In the genomic region with DNA sequence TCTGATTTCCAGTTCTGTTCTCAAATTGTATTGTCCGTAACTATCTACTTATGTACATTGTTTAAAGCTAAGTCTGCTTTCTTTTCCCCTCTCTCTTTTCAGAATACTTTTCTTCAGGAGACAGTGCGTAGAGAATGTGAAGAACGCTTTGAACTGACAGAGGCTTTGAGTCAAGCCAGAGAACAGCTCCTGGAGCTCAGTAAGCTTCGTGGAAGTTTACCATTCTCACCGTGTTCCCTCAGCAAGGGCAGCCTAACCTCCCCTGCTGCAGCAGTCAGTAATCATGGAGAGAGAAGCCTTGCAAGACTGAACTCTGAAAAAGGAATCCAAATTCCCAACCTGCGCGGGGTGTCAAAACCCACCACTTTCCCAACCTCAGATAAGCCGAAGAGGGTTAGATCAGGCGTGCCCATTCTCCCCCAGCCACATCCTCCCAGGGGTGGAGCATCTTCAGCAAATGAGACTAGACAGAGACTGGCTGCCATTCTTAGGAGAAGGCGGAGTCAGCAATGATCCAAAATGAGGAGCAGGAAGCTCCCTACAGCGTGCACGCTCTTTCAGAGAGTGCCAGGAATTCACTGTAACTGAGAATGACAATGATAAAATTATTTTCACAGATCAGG, we compare ENCODE assay signal across 15 cellular contexts.
DNase-seq lines count a peak whose midpoint lies in the region; ATAC-seq and TF ChIP-seq lines count a peak whose summit lies in the region.
"Had no signal": no experiment of that assay in that cellular context is flagged by ENCODE, and none has a peak within 500 bp of the region (broad histone marks: within the 10 kb centered on the region; RNA-seq: fewer than 3 reads in every experiment).

No MANE protein-coding gene starts in this region.

- TF ChIP-seq CTCF in IMR-90 (conservative IDR thresholded peaks at IDR 0.05; ENCODE audit: low read depth, low read length) = no peak
- TF ChIP-seq CTCF in endodermal cell (conservative IDR thresholded peaks at IDR 0.05) = no peak

- peak overlapping the region; percentile 40 for H3K4me3 Mint-ChIP-seq in endodermal cell
- H3K4me3 Mint-ChIP-seq: activated CD4-positive, alpha-beta T cell treated with anti-CD3 and anti-CD28 coated beads, Interleukin-2, amount 10 ng/mL, durations not matched to agents 24 days and 14 days; naive thymus-derived CD4-positive, alpha-beta T cell had no signal

- H2BK5ac ChIP-seq in IMR-90 (ENCODE audit: low read depth, low read length, poor library complexity, severe bottlenecking) = no peak overlapping the region

- no peak overlapping the region for H3K18ac ChIP-seq in IMR-90 (ENCODE audit: low read depth, low read length)

- no peaks in the 10 kb centered on the region for H3K9me1 ChIP-seq in IMR-90 (ENCODE audit: insufficient read depth, low read length)

- H3K9ac ChIP-seq in IMR-90 (ENCODE audit: low read depth, low read length) = no peak overlapping the region
- H3K9ac ChIP-seq in endodermal cell (ENCODE audit: extremely low read depth, low read length, poor library complexity, severe bottlenecking) = no peak overlapping the region
- H3K9ac ChIP-seq: SK-N-SH had no signal

- H3K27me3 ChIP-seq in IMR-90 (ENCODE audit: control insufficient read depth, insufficient read depth, low read length) (peaks cover 13% of the 10 kb centered on the region), endodermal cell (ENCODE audit: control insufficient read depth, insufficient read depth, low read length, poor library complexity, severe bottlenecking) (no peaks in the 10 kb centered on the region)

- peak overlapping the region; percentile 31 for H2AK9ac ChIP-seq in IMR-90 (replicated peaks; ENCODE audit: low read depth, low read length, poor library complexity)

- no peak for TF ChIP-seq POLR2A in IMR-90 (IDR thresholded peaks at IDR 0.05; ENCODE audit: low read depth, low read length)

- H3K14ac ChIP-seq in IMR-90 (replicated peaks; ENCODE audit: low read depth, low read length) = no peak overlapping the region

- H3K23ac ChIP-seq in IMR-90 (ENCODE audit: low read depth, low read length) = no peak overlapping the region

- no peak for ATAC-seq in IMR-90 (ENCODE audit: low read depth)
- ATAC-seq in sciatic nerve = peak; percentile 45
- no peak for ATAC-seq in HG03439 (IDR thresholded peaks at IDR 0.05; ENCODE audit: unreplicated experiment)
- ATAC-seq: naive thymus-derived CD4-positive, alpha-beta T cell had no signal

- no peaks in the 10 kb centered on the region for H3K36me3 Mint-ChIP-seq in endodermal cell (ENCODE audit: low read depth)
- H3K36me3 Mint-ChIP-seq: naive thymus-derived CD4-positive, alpha-beta T cell had no signal

- POLR2A ChIA-PET in IMR-90 (lab: Charles Lee; ENCODE audit: unreplicated experiment) = no interaction called here

- DNase-seq in IMR-90 (no peak), endodermal cell (peak; percentile 79), iPS-NIHi11 (ENCODE audit: low spot score) (peak; percentile 39), sciatic nerve (ENCODE audit: low spot score) (no peak), inferior parietal cortex (ENCODE audit: extremely low spot score) (no peak), EL (no peak)
- DNase-seq: activated CD4-positive, alpha-beta T cell treated with anti-CD3 and anti-CD28 coated beads, Interleukin-2, amount 10 ng/mL, durations not matched to agents 24 days and 14 days; activated naive CD4-positive, alpha-beta T cell; AML-193; Calu3; naive thymus-derived CD4-positive, alpha-beta T cell; NCI-H187 treated with DMSO at 0.1 percent for 48 hours; NCI-H524; SK-N-SH had no signal

- dilution Hi-C loops in IMR-90 (cut with HindIII; ENCODE audit: low sequenced_read_pairs, unreplicated experiment) = no loop called here

- intact Hi-C loops in IMR-90 (cut with micrococcal nuclease) (no loop called here), sciatic nerve (cut with DNase I) (no loop called here)

- H3K27ac ChIP-seq in IMR-90 (ENCODE audit: insufficient read depth, low read length) (no peak overlapping the region), endodermal cell (ENCODE audit: low read depth, low read length) (no peak overlapping the region)

- H3K4ac ChIP-seq in IMR-90 (ENCODE audit: low read depth, low read length) = no peak overlapping the region

- H2AFZ ChIP-seq in IMR-90 (replicated peaks; ENCODE audit: low read length, poor library complexity) = peak overlapping the region; percentile 83

- no peak overlapping the region for H2BK120ac ChIP-seq in IMR-90 (ENCODE audit: low read depth, low read length)

- H3K4me1 Mint-ChIP-seq in endodermal cell = peaks cover 9% of the 10 kb centered on the region
- H3K4me1 Mint-ChIP-seq: activated CD4-positive, alpha-beta T cell treated with anti-CD3 and anti-CD28 coated beads, Interleukin-2, amount 10 ng/mL, durations not matched to agents 24 days and 14 days; naive thymus-derived CD4-positive, alpha-beta T cell had no signal

- no peaks in the 10 kb centered on the region for H3K9me3 Mint-ChIP-seq in endodermal cell
- H3K9me3 Mint-ChIP-seq: naive thymus-derived CD4-positive, alpha-beta T cell had no signal

- no peak overlapping the region for H4K91ac ChIP-seq in IMR-90 (ENCODE audit: insufficient read depth, low read depth, low read length)

- H3K9me3 ChIP-seq in IMR-90 (ENCODE audit: control insufficient read depth, insufficient read depth, low read length) (no peaks in the 10 kb centered on the region), endodermal cell (ENCODE audit: control insufficient read depth, low read length) (no peaks in the 10 kb centered on the region)
- H3K9me3 ChIP-seq: SK-N-SH had no signal

- H4K5ac ChIP-seq in IMR-90 (ENCODE audit: low read depth, low read length) = no peak overlapping the region

- H3K36me3 ChIP-seq in IMR-90 (ENCODE audit: control insufficient read depth, insufficient read depth, low read length) = no peaks in the 10 kb centered on the region
- no peaks in the 10 kb centered on the region for H3K36me3 ChIP-seq in endodermal cell (ENCODE audit: control insufficient read depth, insufficient read depth, low read length)

- H3K79me1 ChIP-seq in IMR-90 (ENCODE audit: low read depth in 1 of 2, low read length in 2 of 2) = no peaks in the 10 kb centered on the region

- H3K27me3 Mint-ChIP-seq in endodermal cell (ENCODE audit: insufficient read depth) = peaks cover 4% of the 10 kb centered on the region

- WGBS in IMR-90 (ENCODE audit: extremely low coverage in 2 of 2, insufficient read length in 1 of 2), 2 experiments = no CpG with 5 or more reads among the region's 12 CpGs
- WGBS in endodermal cell (ENCODE audit: insufficient coverage in 1 of 2, insufficient read length in 1 of 2), 2 experiments = 91 to 93% methylated on average over 5 to 12 of the region's 12 CpGs

- H4K20me1 ChIP-seq in IMR-90 (ENCODE audit: insufficient read depth, low read length) = no peaks in the 10 kb centered on the region

- no peak overlapping the region for H3K56ac ChIP-seq in IMR-90 (ENCODE audit: extremely low read depth, insufficient read depth, low read length)

- H2BK20ac ChIP-seq in IMR-90 (ENCODE audit: low read depth, low read length) = no peak overlapping the region

- no peak overlapping the region for H4K8ac ChIP-seq in IMR-90 (ENCODE audit: low read depth in 2 of 2, low read length in 2 of 2)

- peak overlapping the region; percentile 5; the same call in 1 of the 2 replicates for H3K4me2 ChIP-seq in IMR-90 (ENCODE audit: low read depth, low read length)
- H3K4me2 ChIP-seq: SK-N-SH had no signal

- BruUV-seq in IMR-90 (replicated peaks; lab: Mats Ljungman, UMichigan) = no TSS peak

- no peaks in the 10 kb centered on the region for H3K4me1 ChIP-seq in IMR-90 (ENCODE audit: control insufficient read depth, insufficient read depth, low read length)
- H3K4me1 ChIP-seq in endodermal cell (ENCODE audit: control insufficient read depth, insufficient read depth, low read length) = no peaks in the 10 kb centered on the region

- H2BK15ac ChIP-seq in IMR-90 (ENCODE audit: low read depth, low read length) = no peak overlapping the region

- CTCF ChIA-PET in IMR-90 (lab: Yijun Ruan, JAX) = no interaction called here

- in situ Hi-C loops in IMR-90 (cut with MboI; ENCODE audit: low sequenced_read_pairs) = no loop called here

- H3K4me3 ChIP-seq in IMR-90 (ENCODE audit: insufficient read depth, low read depth, low read length) = no peak overlapping the region
- H3K4me3 ChIP-seq in endodermal cell (ENCODE audit: low read length) = no peak overlapping the region

- no peak overlapping the region for H3K27ac Mint-ChIP-seq in endodermal cell
- H3K27ac Mint-ChIP-seq: activated CD4-positive, alpha-beta T cell treated with anti-CD3 and anti-CD28 coated beads, Interleukin-2, amount 10 ng/mL, durations not matched to agents 24 days and 14 days; naive thymus-derived CD4-positive, alpha-beta T cell had no signal

- no peak for TF ChIP-seq RAD21 in IMR-90 (IDR thresholded peaks at IDR 0.05; ENCODE audit: low read length)

- no peak overlapping the region for H2AK5ac ChIP-seq in IMR-90 (ENCODE audit: low read depth, low read length)

TF ChIP-seq in IMR-90, 13 proteins besides CTCF, POLR2A, EP300 and RAD21 (continues in another document):
- no peak for TF ChIP-seq NFE2L2 (IDR thresholded peaks at IDR 0.05; ENCODE audit: low read depth, low read length)
- TF ChIP-seq MAFK (IDR thresholded peaks at IDR 0.05; ENCODE audit: low read depth, low read length) = no peak
- no peak for TF ChIP-seq CHD1 (IDR thresholded peaks at IDR 0.05; ENCODE audit: low read depth, low read length)
- no peak for TF ChIP-seq MXI1 (IDR thresholded peaks at IDR 0.05; ENCODE audit: borderline replicate concordance, low read depth, low read length)
- no peak for TF ChIP-seq BHLHE40 (IDR thresholded peaks at IDR 0.05; ENCODE audit: low read depth, low read length)
- TF ChIP-seq, protein P1, sequence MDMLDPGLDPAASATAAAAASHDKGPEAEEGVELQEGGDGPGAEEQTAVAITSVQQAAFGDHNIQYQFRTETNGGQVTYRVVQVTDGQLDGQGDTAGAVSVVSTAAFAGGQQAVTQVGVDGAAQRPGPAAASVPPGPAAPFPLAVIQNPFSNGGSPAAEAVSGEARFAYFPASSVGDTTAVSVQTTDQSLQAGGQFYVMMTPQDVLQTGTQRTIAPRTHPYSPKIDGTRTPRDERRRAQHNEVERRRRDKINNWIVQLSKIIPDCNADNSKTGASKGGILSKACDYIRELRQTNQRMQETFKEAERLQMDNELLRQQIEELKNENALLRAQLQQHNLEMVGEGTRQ (IDR thresholded peaks at IDR 0.05; ENCODE audit: low read depth, low read length) = no peak
- TF ChIP-seq, protein P2, sequence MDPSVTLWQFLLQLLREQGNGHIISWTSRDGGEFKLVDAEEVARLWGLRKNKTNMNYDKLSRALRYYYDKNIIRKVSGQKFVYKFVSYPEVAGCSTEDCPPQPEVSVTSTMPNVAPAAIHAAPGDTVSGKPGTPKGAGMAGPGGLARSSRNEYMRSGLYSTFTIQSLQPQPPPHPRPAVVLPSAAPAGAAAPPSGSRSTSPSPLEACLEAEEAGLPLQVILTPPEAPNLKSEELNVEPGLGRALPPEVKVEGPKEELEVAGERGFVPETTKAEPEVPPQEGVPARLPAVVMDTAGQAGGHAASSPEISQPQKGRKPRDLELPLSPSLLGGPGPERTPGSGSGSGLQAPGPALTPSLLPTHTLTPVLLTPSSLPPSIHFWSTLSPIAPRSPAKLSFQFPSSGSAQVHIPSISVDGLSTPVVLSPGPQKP (IDR thresholded peaks at IDR 0.05; ENCODE audit: borderline replicate concordance, low read depth, low read length) = no peak
- no peak for TF ChIP-seq CEBPB (IDR thresholded peaks at IDR 0.05; ENCODE audit: low read depth, low read length)
- TF ChIP-seq SMC3 (IDR thresholded peaks at IDR 0.05; ENCODE audit: low read depth, low read length) = no peak

Comparison
In these comparisons a context has a peak if more than half of its experiments do, and no peak if none do; other contexts are left out.
1. DNase-seq: peak in endodermal cell (single experiment) and iPS-NIHi11 (single experiment); none in IMR-90 (single experiment), sciatic nerve (single experiment), inferior parietal cortex (single experiment) and EL (single experiment).